ENCODE assay signal across 1 cellular context in the genomic region with DNA sequence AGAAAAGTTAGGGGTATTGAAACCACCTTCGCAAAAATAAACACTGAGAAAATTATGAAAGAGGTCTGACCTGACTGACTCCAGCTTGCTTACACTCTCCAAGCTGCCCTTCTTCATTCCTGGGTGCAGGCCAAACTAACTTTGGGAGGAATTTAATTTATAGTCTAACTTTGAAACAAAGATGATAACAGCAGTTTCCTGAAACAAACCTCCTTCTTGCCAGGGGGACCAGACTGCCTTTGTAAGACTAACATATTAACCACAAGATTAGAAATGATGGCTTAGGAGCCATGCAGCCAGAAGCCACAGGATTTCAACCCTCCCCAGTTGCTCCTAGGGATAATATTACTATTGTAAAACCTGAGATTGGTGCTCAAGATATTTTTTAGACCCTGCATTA.
TF ChIP-seq lines count a peak whose summit lies in the region.

No MANE protein-coding gene starts in this region.

TF ChIP-seq in WTC11, 78 proteins besides CTCF, POLR2A, EP300 and RAD21 (continued from another document):
- TF ChIP-seq, protein P1, sequence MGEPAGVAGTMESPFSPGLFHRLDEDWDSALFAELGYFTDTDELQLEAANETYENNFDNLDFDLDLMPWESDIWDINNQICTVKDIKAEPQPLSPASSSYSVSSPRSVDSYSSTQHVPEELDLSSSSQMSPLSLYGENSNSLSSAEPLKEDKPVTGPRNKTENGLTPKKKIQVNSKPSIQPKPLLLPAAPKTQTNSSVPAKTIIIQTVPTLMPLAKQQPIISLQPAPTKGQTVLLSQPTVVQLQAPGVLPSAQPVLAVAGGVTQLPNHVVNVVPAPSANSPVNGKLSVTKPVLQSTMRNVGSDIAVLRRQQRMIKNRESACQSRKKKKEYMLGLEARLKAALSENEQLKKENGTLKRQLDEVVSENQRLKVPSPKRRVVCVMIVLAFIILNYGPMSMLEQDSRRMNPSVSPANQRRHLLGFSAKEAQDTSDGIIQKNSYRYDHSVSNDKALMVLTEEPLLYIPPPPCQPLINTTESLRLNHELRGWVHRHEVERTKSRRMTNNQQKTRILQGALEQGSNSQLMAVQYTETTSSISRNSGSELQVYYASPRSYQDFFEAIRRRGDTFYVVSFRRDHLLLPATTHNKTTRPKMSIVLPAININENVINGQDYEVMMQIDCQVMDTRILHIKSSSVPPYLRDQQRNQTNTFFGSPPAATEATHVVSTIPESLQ (CRISPR knock-in tag; IDR thresholded peaks at IDR 0.05): no peak
- TF ChIP-seq NR1H2 (CRISPR knock-in tag; IDR thresholded peaks at IDR 0.05) (no peak), MXD4 (CRISPR knock-in tag; IDR thresholded peaks at IDR 0.05; ENCODE audit: borderline replicate concordance) (no peak), RORB (CRISPR knock-in tag; IDR thresholded peaks at IDR 0.05) (no peak), NFYB (CRISPR knock-in tag; conservative IDR thresholded peaks at IDR 0.05; ENCODE audit: low read depth) (no peak)
- TF ChIP-seq, protein P2, sequence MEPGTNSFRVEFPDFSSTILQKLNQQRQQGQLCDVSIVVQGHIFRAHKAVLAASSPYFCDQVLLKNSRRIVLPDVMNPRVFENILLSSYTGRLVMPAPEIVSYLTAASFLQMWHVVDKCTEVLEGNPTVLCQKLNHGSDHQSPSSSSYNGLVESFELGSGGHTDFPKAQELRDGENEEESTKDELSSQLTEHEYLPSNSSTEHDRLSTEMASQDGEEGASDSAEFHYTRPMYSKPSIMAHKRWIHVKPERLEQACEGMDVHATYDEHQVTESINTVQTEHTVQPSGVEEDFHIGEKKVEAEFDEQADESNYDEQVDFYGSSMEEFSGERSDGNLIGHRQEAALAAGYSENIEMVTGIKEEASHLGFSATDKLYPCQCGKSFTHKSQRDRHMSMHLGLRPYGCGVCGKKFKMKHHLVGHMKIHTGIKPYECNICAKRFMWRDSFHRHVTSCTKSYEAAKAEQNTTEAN (CRISPR knock-in tag; IDR thresholded peaks at IDR 0.05): no peak
